11 cellular contexts compared by ENCODE assay signal in the genomic region with DNA sequence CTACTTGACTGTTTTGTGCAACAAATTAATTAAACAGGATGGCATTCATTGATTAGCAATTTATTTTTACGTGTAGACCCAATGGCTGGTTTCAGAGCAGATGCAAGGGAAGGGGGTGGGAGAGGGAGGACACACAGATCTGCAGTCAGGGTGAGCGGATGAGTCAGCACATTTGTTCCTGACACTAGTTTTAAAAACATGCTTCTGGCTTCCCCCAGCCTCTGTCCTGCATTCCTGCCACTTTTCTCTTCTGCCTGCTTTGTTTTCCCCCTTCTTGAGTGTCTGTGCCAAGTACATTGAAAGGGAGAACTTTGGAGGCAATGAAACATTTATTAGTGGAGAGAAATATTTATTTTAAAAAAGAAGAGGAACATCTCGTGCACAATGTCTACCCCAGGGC. TPM values are rescaled to one million over a fixed set of nuclear protein-coding genes. Genes with fewer than 3 reads are reported as not detected.
A peak's percentile ranks its signal among the peaks of the same experiment; 100 is the strongest.
DNase-seq lines count a peak whose midpoint lies in the region; ATAC-seq and TF ChIP-seq lines count a peak whose summit lies in the region.
"Had no signal": no experiment of that assay in that cellular context is flagged by ENCODE, and none has a peak within 500 bp of the region (broad histone marks: within the 10 kb centered on the region; RNA-seq: fewer than 3 reads in every experiment).

No MANE protein-coding gene starts in this region.

- TF ChIP-seq EP300 in transverse colon (IDR thresholded peaks at IDR 0.05; ENCODE audit: low read depth) = no peak

- no peaks in the 10 kb centered on the region for H3K27me3 Mint-ChIP-seq in activated naive CD4-positive, alpha-beta T cell treated with anti-CD3 and anti-CD28 coated beads for 36 hours (ENCODE audit: low read depth)

- H3K4me1 ChIP-seq in adrenal gland (replicated peaks in 1 of 2) = peaks cover 23 to 40% of the 10 kb centered on the region in 2 donors
- H3K4me1 ChIP-seq in iPS-20b (ENCODE audit: insufficient read depth, low read length) = peaks cover 11% of the 10 kb centered on the region
- H3K4me1 ChIP-seq in transverse colon = peaks cover 6 to 45% (median 17%) of the 10 kb centered on the region in 4 donors

- H3K4me3 ChIP-seq in adrenal gland (no peak overlapping the region), iPS-20b (ENCODE audit: low read length) (no peak overlapping the region), transverse colon (no peak overlapping the region)

- ATAC-seq in GM19452 (IDR thresholded peaks at IDR 0.05; ENCODE audit: unreplicated experiment) = no peak
- ATAC-seq in GM19397 (IDR thresholded peaks at IDR 0.05; ENCODE audit: unreplicated experiment) = no peak

- DNase-seq in DMS53 (lab: John Stamatoyannopoulos, UW) = peak; percentile 51
- DNase-seq in DMS53 treated with DMSO at 0.1 percent for 48 hours (lab: John Stamatoyannopoulos, UW; ENCODE audit: unreplicated experiment) = no peak
- peak in 6 of 7 donors; percentile 74 to 86 (median 82) for DNase-seq in adrenal gland
- no peak for DNase-seq in transverse colon
- no peak for DNase-seq in activated naive CD4-positive, alpha-beta T cell treated with anti-CD3 and anti-CD28 coated beads for 36 hours
- DNase-seq: 8988T; effector memory CD4-positive, alpha-beta T cell; RPMI8226 had no signal

- intact Hi-C loops in adrenal gland (cut with DNase I) (no loop called here), transverse colon (cut with DNase I; ENCODE audit: low total_unique reads) (loop anchor here (10.0 kb wide), 1 partner anchor 50 kb away; a partner anchor contains a TSS)
- intact Hi-C loops in activated naive CD4-positive, alpha-beta T cell treated with anti-CD3 and anti-CD28 coated beads for 36 hours (cut with micrococcal nuclease) = no loop called here

- H3K4me1 Mint-ChIP-seq in activated naive CD4-positive, alpha-beta T cell treated with anti-CD3 and anti-CD28 coated beads for 36 hours (ENCODE audit: low read depth) = no peaks in the 10 kb centered on the region

- CTCF ChIA-PET in activated naive CD4-positive, alpha-beta T cell treated with anti-CD3 and anti-CD28 coated beads for 36 hours (lab: Charles Lee) = interaction anchor here (0.6 kb wide), 1 partner anchor 736 kb away, joined by 4 read pairs; no protein-coding TSS in a partner anchor

- H3K4me3 Mint-ChIP-seq in activated naive CD4-positive, alpha-beta T cell treated with anti-CD3 and anti-CD28 coated beads for 36 hours = no peak overlapping the region

- H3K36me3 ChIP-seq in adrenal gland (replicated peaks in 1 of 2) = peaks cover 0 to 56% of the 10 kb centered on the region in 2 donors
- H3K36me3 ChIP-seq in iPS-20b (ENCODE audit: insufficient read depth, low read depth, low read length) = peaks cover 17% of the 10 kb centered on the region; the same call in 1 of the 2 replicates
- no peaks in the 10 kb centered on the region for H3K36me3 ChIP-seq in transverse colon

- H3K27ac ChIP-seq in adrenal gland (peak overlapping the region in 3 of 5 donors; percentile 52 to 77 (median 68)), iPS-20b (ENCODE audit: low read length) (peak overlapping the region; percentile 85), transverse colon (peak overlapping the region; percentile 69 to 86 (median 80))

- TF ChIP-seq CTCF in adrenal gland (IDR thresholded peaks at IDR 0.05) (no peak), transverse colon (IDR thresholded peaks at IDR 0.05) (no peak)

- WGBS in adrenal gland, 4 donors = 19 to 33% (median 26%) methylated on average over 3 of the region's 3 CpGs
- WGBS in transverse colon (ENCODE audit: low coverage in 1 of 2), 2 donors = 61 to 63% methylated on average over 3 of the region's 3 CpGs

- H3K9me3 Mint-ChIP-seq in activated naive CD4-positive, alpha-beta T cell treated with anti-CD3 and anti-CD28 coated beads for 36 hours = no peaks in the 10 kb centered on the region

- no peaks in the 10 kb centered on the region for H3K9me3 ChIP-seq in adrenal gland (replicated peaks in 1 of 3)
- H3K9me3 ChIP-seq in iPS-20b (ENCODE audit: insufficient read depth, low read depth, low read length) = no peaks in the 10 kb centered on the region
- no peaks in the 10 kb centered on the region for H3K9me3 ChIP-seq in transverse colon

- no peaks in the 10 kb centered on the region for H3K36me3 Mint-ChIP-seq in activated naive CD4-positive, alpha-beta T cell treated with anti-CD3 and anti-CD28 coated beads for 36 hours (ENCODE audit: low read depth)

- in situ Hi-C loops in transverse colon (cut with MboI; ENCODE audit: low pct_ligation_motif_present in 1 of 4, low pct_unique_long_range_greater_than_20kb in 1 of 4, low sequenced_read_pairs in 3 of 4) = no loop called here

- peak overlapping the region; percentile 70; the same call in 1 of the 2 replicates for H3K9ac ChIP-seq in iPS-20b (ENCODE audit: low read depth, low read length)

- TF ChIP-seq POLR2A in adrenal gland (IDR thresholded peaks at IDR 0.05) (no peak), transverse colon (IDR thresholded peaks at IDR 0.05) (no peak)

- H3K27me3 ChIP-seq in adrenal gland (no peaks in the 10 kb centered on the region), iPS-20b (ENCODE audit: insufficient read depth, low read length) (no peaks in the 10 kb centered on the region), transverse colon (no peaks in the 10 kb centered on the region)

- no peak overlapping the region for H3K27ac Mint-ChIP-seq in activated naive CD4-positive, alpha-beta T cell treated with anti-CD3 and anti-CD28 coated beads for 36 hours

RNA-seq across cellular contexts. Expression of a gene that starts 52.1 kb away (rescaled TPM):
- total RNA-seq in adrenal gland (100 to 1,000 TPM in 5 of 8 donors, 10 to 100 TPM in 3; 58.9 to 205 (median 120) TPM), transverse colon (100 to 1,000 TPM in 1 of 4 donors, 10 to 100 TPM in 3; 35.1 to 146 (median 63.9) TPM)
- 10 to 100 TPM; 27.6 to 42.2 (median 32.5) TPM for polyA plus RNA-seq in adrenal gland
- total RNA-seq in activated naive CD4-positive, alpha-beta T cell treated with anti-CD3 and anti-CD28 coated beads for 36 hours = 1 to 10 TPM; 2.5 to 2.8 TPM

Comparison
In these comparisons a context has a peak if more than half of its experiments do, and no peak if none do; other contexts are left out.
1. DNase-seq: peak in DMS53 (single experiment) and adrenal gland (6 of 7); none in DMS53 treated with DMSO at 0.1 percent for 48 hours (single experiment), transverse colon (single experiment) and activated naive CD4-positive, alpha-beta T cell treated with anti-CD3 and anti-CD28 coated beads for 36 hours (single experiment).
2. RNA of a gene that starts 52.1 kb away (total RNA-seq): 58.9 to 205 TPM in adrenal gland and 35.1 to 146 TPM in transverse colon; 2.5 to 2.8 TPM in activated naive CD4-positive, alpha-beta T cell treated with anti-CD3 and anti-CD28 coated beads for 36 hours; every median in the first group is over 4 times any median in the second.
3. Peak in every context shown above with its lines, with median percentiles within 50 percentile points of each other: H3K27ac ChIP-seq.